ENCODE assay signal across 7 cellular contexts in genomic region chr16:30924797-30925645, GRCh38. TPM values are rescaled to one million over a fixed set of nuclear protein-coding genes. Genes with fewer than 3 reads are reported as not detected.
DNase-seq lines count a peak whose midpoint lies in the region; ATAC-seq and TF ChIP-seq lines count a peak whose summit lies in the region.
"Had no signal": no experiment of that assay in that cellular context is flagged by ENCODE, and none has a peak within 500 bp of the region (broad histone marks: within the 10 kb centered on the region; RNA-seq: fewer than 3 reads in every experiment).

No MANE protein-coding gene starts in this region.

- peak overlapping the region; percentile 80 for H3K27ac Mint-ChIP-seq in chondrocyte (ENCODE audit: unreplicated experiment)

- H3K36me3 ChIP-seq in Karpas-422 (ENCODE audit: insufficient read depth, low read length) (0 out of 2 replicates have a peak, but pooled peaks cover 3% of the 10 kb centered on the region), sigmoid colon (peaks cover 0 to 15% (median under 1%) of the 10 kb centered on the region in 4 donors)

- no peak for TF ChIP-seq EP300 in sigmoid colon (IDR thresholded peaks at IDR 0.05)

- H3K9ac ChIP-seq in Karpas-422 (ENCODE audit: low read length) = peak overlapping the region; percentile 78

- no peak for TF ChIP-seq CTCF in chondrocyte (IDR thresholded peaks at IDR 0.05)
- no peak for TF ChIP-seq CTCF in sigmoid colon (IDR thresholded peaks at IDR 0.05)

- ATAC-seq in GM18520 (IDR thresholded peaks at IDR 0.05; ENCODE audit: unreplicated experiment) = no peak

- H3K9me3 ChIP-seq in Karpas-422 (ENCODE audit: low read length) (no peaks in the 10 kb centered on the region), sigmoid colon (no peaks in the 10 kb centered on the region)

- H3K4me1 Mint-ChIP-seq in chondrocyte (ENCODE audit: low read depth) = peaks cover 29% of the 10 kb centered on the region

- H3K9me3 Mint-ChIP-seq in chondrocyte (ENCODE audit: low read depth) = no peaks in the 10 kb centered on the region

- H3K4me1 ChIP-seq in Karpas-422 (ENCODE audit: low read length) = peaks cover 22% of the 10 kb centered on the region
- peaks cover 0 to 40% (median 37%) of the 10 kb centered on the region in 4 donors for H3K4me1 ChIP-seq in sigmoid colon

- no peaks in the 10 kb centered on the region for H4K20me1 ChIP-seq in Karpas-422 (ENCODE audit: insufficient read depth, low read depth, low read length)

- no peaks in the 10 kb centered on the region for H3K27me3 ChIP-seq in Karpas-422 (ENCODE audit: low read length)
- no peaks in the 10 kb centered on the region for H3K27me3 ChIP-seq in sigmoid colon

- peak overlapping the region; percentile 76 for H3K4me3 Mint-ChIP-seq in chondrocyte (ENCODE audit: unreplicated experiment)

- H3K36me3 Mint-ChIP-seq in chondrocyte (ENCODE audit: low read depth) = peaks cover 4% of the 10 kb centered on the region

- intact Hi-C loops in sigmoid colon (cut with DNase I) = loop anchor here (2.0 to 10.0 kb wide), 2 partner anchors 24 to 270 kb away; partner anchors contain the start of genes FBRS, ORAI3 and PRR14

- H3K9me2 ChIP-seq in Karpas-422 (replicated peaks; ENCODE audit: insufficient read depth, low read length) = no peaks in the 10 kb centered on the region

- H3K27me3 Mint-ChIP-seq in chondrocyte (ENCODE audit: low read depth) = no peaks in the 10 kb centered on the region

- TF ChIP-seq POLR2A in sigmoid colon (IDR thresholded peaks at IDR 0.05) = no peak

- peak overlapping the region; percentile 75 for H3K27ac ChIP-seq in Karpas-422 (ENCODE audit: low read length)
- H3K27ac ChIP-seq in sigmoid colon = peak overlapping the region; percentile 87 to 95 (median 92)

- DNase-seq in Karpas-422 (no peak), chondrocyte (ENCODE audit: low spot score) (no peak), sigmoid colon (no peak), NCI-H146 treated with DMSO at 0.1 percent for 48 hours (lab: John Stamatoyannopoulos, UW; ENCODE audit: unreplicated experiment) (no peak), KG1 (lab: John Stamatoyannopoulos, UW) (no peak)
- DNase-seq: activated CD8-positive, alpha-beta memory T cell treated with anti-CD3 and anti-CD28 coated beads, Interleukin-2, amount 50 U/mL, for 4 hours had no signal

- 81 to 82% methylated on average over 12 of the region's 12 CpGs for WGBS in sigmoid colon, 2 donors

- H3K4me3 ChIP-seq in Karpas-422 (ENCODE audit: low read length) = peak overlapping the region; percentile 82
- H3K4me3 ChIP-seq in sigmoid colon = peak overlapping the region in 3 of 4 donors; percentile 69 to 90 (median 90)

- H3K4me2 ChIP-seq in Karpas-422 (ENCODE audit: low read depth, low read length, poor library complexity, severe bottlenecking) = peak overlapping the region; percentile 87

- H2AFZ ChIP-seq in Karpas-422 (ENCODE audit: low read length) = no peak overlapping the region

- H3K79me2 ChIP-seq in Karpas-422 (ENCODE audit: low read length) = peaks cover 14% of the 10 kb centered on the region

RNA-seq across cellular contexts. Expression of gene FBXL19, which starts 1.6 kb away (rescaled TPM):
- total RNA-seq in Karpas-422 (2014; rRNA removed; shearing (Covaris generic); ENCODE audit: low replicate concordance) = 24.5 and 59.5 TPM in 2 replicates
- total RNA-seq in chondrocyte (19.4 to 21.5 TPM (median 20.5 TPM) in 3 replicates), sigmoid colon (10 to 100 TPM in 3 of 4 donors, 1 to 10 TPM in 1; 7.9 to 18.3 (median 13.0) TPM)
- polyA plus RNA-seq in sigmoid colon = 10 to 100 TPM in 1 of 3 donors, 1 to 10 TPM in 2; 3.0 to 32.7 (median 8.3) TPM

RNA-seq across cellular contexts. Expression of gene ORAI3, which starts 23.8 kb away (rescaled TPM):
- 34.0 and 60.7 TPM in 2 replicates for total RNA-seq in Karpas-422 (2014; rRNA removed; shearing (Covaris generic); ENCODE audit: low replicate concordance)
- total RNA-seq in chondrocyte = 10.3 to 16.0 TPM (median 15.6 TPM) in 3 replicates
- total RNA-seq in sigmoid colon = 10 to 100 TPM; 33.3 to 43.3 (median 40.5) TPM
- 10 to 100 TPM in 2 of 3 donors, 1 to 10 TPM in 1; 8.6 to 16.1 (median 15.6) TPM for polyA plus RNA-seq in sigmoid colon

RNA-seq across cellular contexts. Expression of gene CTF1, which starts 28.6 kb away (rescaled TPM):
- total RNA-seq in Karpas-422 (2014; rRNA removed; shearing (Covaris generic); ENCODE audit: low replicate concordance) = 0.94 and 1.1 TPM in 2 replicates
- total RNA-seq in chondrocyte (3.7 to 5.7 TPM (median 4.2 TPM) in 3 replicates), sigmoid colon (1 to 10 TPM; 2.3 to 6.9 (median 4.9) TPM)
- polyA plus RNA-seq in sigmoid colon = 1 to 10 TPM in 2 of 3 donors, under 1 TPM in 1; 0.46 to 3.6 (median 1.5) TPM

RNA-seq across cellular contexts. Expression of gene BCL7C, which starts 31.1 kb away (rescaled TPM):
- 27.4 and 59.7 TPM in 2 replicates for total RNA-seq in Karpas-422 (2014; rRNA removed; shearing (Covaris generic); ENCODE audit: low replicate concordance)
- total RNA-seq in chondrocyte = 34.6 to 37.5 TPM (median 37.3 TPM) in 3 replicates
- total RNA-seq in sigmoid colon = 10 to 100 TPM; 45.7 to 63.1 (median 55.2) TPM
- 10 to 100 TPM; 27.9 to 42.0 (median 30.7) TPM for polyA plus RNA-seq in sigmoid colon

RNA-seq across cellular contexts. Expression of gene SETD1A, which starts 32.5 kb away (rescaled TPM):
- 3.8 and 4.3 TPM in 2 replicates for total RNA-seq in Karpas-422 (2014; rRNA removed; shearing (Covaris generic); ENCODE audit: low replicate concordance)
- 15.0 to 18.0 TPM (median 15.8 TPM) in 3 replicates for total RNA-seq in chondrocyte
- total RNA-seq in sigmoid colon = 10 to 100 TPM in 1 of 4 donors, 1 to 10 TPM in 3; 5.0 to 16.0 (median 7.1) TPM
- 10 to 100 TPM in 1 of 3 donors, 1 to 10 TPM in 2; 2.4 to 13.1 (median 3.2) TPM for polyA plus RNA-seq in sigmoid colon
